Comparison of ENCODE assay signal across 8 cellular contexts in genomic region chr7:143836622-143837021, GRCh38.
DNase-seq lines count a peak whose midpoint lies in the region; ATAC-seq, FAIRE-seq and TF ChIP-seq lines count a peak whose summit lies in the region.
"Not testable (repeated sequence)": the region's sequence is repeated elsewhere in the genome, so short reads cannot be mapped to it uniquely, and the experiment has no call there.

No MANE protein-coding gene starts in this region.

- peak; percentile 39 to 59 for DNase-seq in NCI-H524 (lab: John Stamatoyannopoulos, UW)
- DNase-seq in activated CD4-positive, alpha-beta T cell treated with anti-CD3 and anti-CD28 coated beads for 4 hours = peak; percentile 92 to 95
- peak; percentile 91 for DNase-seq in brain microvascular endothelial cell
- not testable (repeated sequence) for DNase-seq in HepG2 (ENCODE audit: low spot score)
- peak; percentile 92 for DNase-seq in stimulated activated CD4-positive, alpha-beta T cell treated with anti-CD3 and anti-CD28 coated beads, Interleukin-1b, Interleukin-23, amount 100 ng/mL, for 48 hours

- not testable (repeated sequence) for H2AFZ ChIP-seq in ACC112 (ENCODE audit: low read length, unreplicated experiment); HepG2 (ENCODE audit: low read length)

- H3K27me3 ChIP-seq in ACC112 (ENCODE audit: insufficient read depth, low read length); brain microvascular endothelial cell (replicated peaks); HepG2 (ENCODE audit: control insufficient read depth in 1 of 2, insufficient read depth in 2 of 2, low read length in 2 of 2): not testable (repeated sequence)

- H3K36me3 ChIP-seq in ACC112 (ENCODE audit: insufficient read depth, low read length); brain microvascular endothelial cell (replicated peaks); HepG2 (replicated peaks in 1 of 2; ENCODE audit: control insufficient read depth in 1 of 2, insufficient read depth in 2 of 2, low read length in 2 of 2): not testable (repeated sequence)

- not testable (repeated sequence) for TF ChIP-seq POLR2A in HepG2 (IDR thresholded peaks at IDR 0.05; ENCODE audit: insufficient read depth in 1 of 2, low read depth in 2 of 2, low read length in 2 of 2)

- not testable (repeated sequence) for H3K4me2 ChIP-seq in HepG2 (ENCODE audit: low read depth, low read length)

- peak; percentile 72 for ATAC-seq in GM19372 (IDR thresholded peaks at IDR 0.05; ENCODE audit: low read depth, unreplicated experiment)
- peak; percentile 90 for ATAC-seq in HG03135 (IDR thresholded peaks at IDR 0.05; ENCODE audit: unreplicated experiment)
- peak; percentile 97 for ATAC-seq in HepG2

- not testable (repeated sequence) for H3K4me1 ChIP-seq in ACC112 (ENCODE audit: control insufficient read depth, insufficient read depth, low read length, unreplicated experiment); HepG2 (ENCODE audit: insufficient read depth, low read length)

- not testable (repeated sequence) for H4K20me1 ChIP-seq in HepG2 (ENCODE audit: insufficient read depth, low read length)

- not testable (repeated sequence) for H3K9me3 ChIP-seq in HepG2 (ENCODE audit: low read length)

- H3K9ac ChIP-seq in HepG2 (ENCODE audit: insufficient read depth, low read depth, low read length) = not testable (repeated sequence)

- CTCF ChIA-PET in HepG2 (lab: Yijun Ruan, JAX; ENCODE audit: low intra/inter-chr PET ratio, low total read pairs) = not testable (repeated sequence)

- BruUV-seq in HepG2 (replicated peaks; lab: Mats Ljungman, UMichigan) = not testable (repeated sequence)

- TF ChIP-seq EP300 in HepG2 (IDR thresholded peaks at IDR 0.05; ENCODE audit: low read depth in 2 of 2, low read length in 2 of 2); HepG2 (CRISPR knock-in tag; IDR thresholded peaks at IDR 0.05; ENCODE audit: borderline replicate concordance): not testable (repeated sequence)

- intact Hi-C loops in HepG2 (cut with micrococcal nuclease; ENCODE audit: unreplicated experiment) = not testable (repeated sequence)

- POLR2A ChIA-PET in HepG2 (lab: Yijun Ruan, JAX) = not testable (repeated sequence)

- TF ChIP-seq CTCF in brain microvascular endothelial cell (IDR thresholded peaks at IDR 0.05; ENCODE audit: low read depth, low read length, missing control alignments) = not testable (repeated sequence)
- 0 out of 2 replicates have a peak, but pooled peaks have one; percentile 14 for TF ChIP-seq CTCF in HepG2 (CRISPR knock-in tag; IDR thresholded peaks at IDR 0.05)

- in situ Hi-C loops in brain microvascular endothelial cell (cut with HindIII; ENCODE audit: low pct_ligation_motif_present, low sequenced_read_pairs); HepG2 (cut with HindIII; ENCODE audit: extremely low pct_ligation_motif_present, low pct_unique_long_range_greater_than_20kb): not testable (repeated sequence)

- peak overlapping the region; percentile 56; the same call in 1 of the 2 replicates for H3K27ac ChIP-seq in ACC112 (ENCODE audit: low read depth, low read length)
- H3K27ac ChIP-seq in brain microvascular endothelial cell; HepG2 (ENCODE audit: extremely low read length, insufficient read depth, low read length): not testable (repeated sequence)

- WGBS in HepG2 (ENCODE audit: low lambda C conversion rate) = 0% methylated on average over 11 of the region's 38 CpGs

- peak overlapping the region; percentile 67 for H3K4me3 ChIP-seq in ACC112 (ENCODE audit: low read depth, low read length)
- H3K4me3 ChIP-seq in brain microvascular endothelial cell (ENCODE audit: low read depth, low read length) = peak overlapping the region; percentile 50
- peak overlapping the region in 2 of 3 experiments; percentile 47 to 58; a peak in 3 of 6 replicates for H3K4me3 ChIP-seq in HepG2 (replicated peaks in 1 of 3; ENCODE audit: insufficient read depth in 1 of 3, low read depth in 2 of 3, low read length in 3 of 3)

- peak; percentile 97 for FAIRE-seq in HepG2 (lab: Jason Lieb, UNC)

- TF ChIP-seq RAD21 in HepG2 (CRISPR knock-in tag; IDR thresholded peaks at IDR 0.05) = not testable (repeated sequence)

- not testable (repeated sequence) for H3K79me2 ChIP-seq in ACC112 (ENCODE audit: control insufficient read depth, insufficient read depth, low read length, unreplicated experiment); HepG2 (ENCODE audit: insufficient read depth, low read length)

TF ChIP-seq in HepG2, 621 proteins besides CTCF, POLR2A, EP300 and RAD21:
- TF ChIP-seq SP5 (CRISPR knock-in tag; IDR thresholded peaks at IDR 0.05; ENCODE audit: borderline replicate concordance, low read depth) (0 out of 2 replicates have a peak, but pooled peaks have one; percentile 21), SALL1 (CRISPR knock-in tag; IDR thresholded peaks at IDR 0.05) (peak; percentile 20; the same call in 1 of the 2 replicates), HMGXB4 (CRISPR knock-in tag; IDR thresholded peaks at IDR 0.05; ENCODE audit: borderline replicate concordance in 1 of 2, low read depth in 1 of 2) (peak in 1 of 2 experiments; percentile 26; a peak in 1 of 4 replicates), HDAC1 (CRISPR knock-in tag; IDR thresholded peaks at IDR 0.05) (0 out of 2 replicates have a peak, but pooled peaks have one; percentile 34), MAZ (CRISPR knock-in tag; IDR thresholded peaks at IDR 0.05; ENCODE audit: low read depth) (0 out of 2 replicates have a peak, but pooled peaks have one; percentile 24), GABPB1 (CRISPR knock-in tag; IDR thresholded peaks at IDR 0.05) (0 out of 2 replicates have a peak, but pooled peaks have one; percentile 16), SP4 (CRISPR knock-in tag; IDR thresholded peaks at IDR 0.05) (peak; percentile 83; the same call in 1 of the 2 replicates), ZNF687 (CRISPR knock-in tag; IDR thresholded peaks at IDR 0.05) (peak; percentile 46), SAP130 (CRISPR knock-in tag; IDR thresholded peaks at IDR 0.05; ENCODE audit: low read depth) (peak; percentile 62; the same call in 1 of the 2 replicates)
- TF ChIP-seq MAZ (IDR thresholded peaks at IDR 0.05; ENCODE audit: borderline replicate concordance, low read depth, low read length) = not testable (repeated sequence)
